Comparison of ENCODE assay signal across 8 cellular contexts in the genomic region with DNA sequence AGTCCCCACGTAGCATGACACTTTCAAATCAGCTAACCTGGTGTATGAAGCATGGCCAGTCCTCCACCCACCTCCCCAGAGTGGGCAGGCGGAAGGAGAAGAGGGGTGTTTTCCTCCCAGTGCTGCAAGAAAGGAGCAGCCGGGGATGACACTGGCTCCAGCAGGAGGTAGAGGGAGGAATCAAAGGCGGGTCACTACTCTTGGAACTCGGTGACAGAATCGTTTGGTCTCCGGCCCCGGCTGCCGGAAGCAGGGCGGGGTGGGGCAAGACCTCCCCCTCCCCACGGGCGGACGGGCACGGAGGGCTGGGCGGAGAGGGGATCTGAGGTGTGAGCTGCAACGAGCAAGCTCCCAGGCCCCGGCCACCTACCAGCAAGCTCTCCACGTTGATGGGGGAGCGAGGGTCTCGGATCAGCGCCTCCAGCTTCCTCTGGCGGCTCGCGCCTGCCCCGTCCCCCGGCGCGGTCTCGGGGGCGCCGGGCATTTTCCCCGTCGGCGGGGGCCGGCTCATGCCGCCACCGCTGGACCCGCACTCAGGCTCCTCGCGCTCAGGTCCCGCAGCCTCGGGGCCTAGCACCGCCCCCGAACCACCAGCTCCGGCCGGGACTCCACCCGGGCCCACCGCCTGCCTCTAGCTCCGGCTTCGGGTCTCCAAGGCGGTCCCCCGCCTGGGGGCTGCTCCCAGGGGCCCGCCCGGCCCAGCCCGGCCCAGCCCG. TPM values are rescaled to one million over a fixed set of nuclear protein-coding genes. Genes with fewer than 3 reads are reported as not detected.
DNase-seq lines count a peak whose midpoint lies in the region; ATAC-seq and TF ChIP-seq lines count a peak whose summit lies in the region.

No MANE protein-coding gene starts in this region.

- peaks cover 31% of the 10 kb centered on the region for H3K27me3 Mint-ChIP-seq in activated naive CD8-positive, alpha-beta T cell treated with anti-CD3 and anti-CD28 coated beads, Interleukin-2, amount 10 ng/mL, durations not matched to agents 7 days and 5 days

- ATAC-seq in GM19438 (IDR thresholded peaks at IDR 0.05; ENCODE audit: low read depth, unreplicated experiment): peak; percentile 39
- peak; percentile 39 for ATAC-seq in HG03460 (IDR thresholded peaks at IDR 0.05; ENCODE audit: unreplicated experiment)
- ATAC-seq in activated naive CD8-positive, alpha-beta T cell treated with anti-CD3 and anti-CD28 coated beads, Interleukin-2, amount 10 ng/mL, durations not matched to agents 7 days and 5 days (ENCODE audit: low read depth): peak; percentile 41

- peak overlapping the region; percentile 100 for H3K27ac ChIP-seq in left ventricle myocardium inferior (replicated peaks)

- H3K4me1 ChIP-seq in left ventricle myocardium inferior: peaks cover 73% of the 10 kb centered on the region

- H3K27me3 ChIP-seq in left ventricle myocardium inferior (ENCODE audit: low read depth): no peaks in the 10 kb centered on the region

- H3K4me1 Mint-ChIP-seq in activated naive CD8-positive, alpha-beta T cell treated with anti-CD3 and anti-CD28 coated beads, Interleukin-2, amount 10 ng/mL, durations not matched to agents 7 days and 5 days: peaks cover 26% of the 10 kb centered on the region

- intact Hi-C loops in left ventricle myocardium inferior (cut with micrococcal nuclease): loop anchor here (5.0 to 10.0 kb wide), 3 partner anchors 49 to 106 kb away; no protein-coding TSS in a partner anchor

- no peaks in the 10 kb centered on the region for H3K9me3 ChIP-seq in left ventricle myocardium inferior (replicated peaks)

- TF ChIP-seq POLR2A in Raji (IDR thresholded peaks at IDR 0.05; ENCODE audit: insufficient read depth, low read depth, low read length): peak; percentile 52

- H3K36me3 Mint-ChIP-seq in activated naive CD8-positive, alpha-beta T cell treated with anti-CD3 and anti-CD28 coated beads, Interleukin-2, amount 10 ng/mL, durations not matched to agents 7 days and 5 days: peaks cover 3% of the 10 kb centered on the region

- peak; percentile 66 for DNase-seq in Caki2 (ENCODE audit: low read depth)
- DNase-seq in activated naive CD8-positive, alpha-beta T cell treated with anti-CD3 and anti-CD28 coated beads, Interleukin-2, amount 10 ng/mL, durations not matched to agents 7 days and 5 days: peak; percentile 63
- DNase-seq in left ventricle myocardium inferior: peak; percentile 58
- DNase-seq in retina: peak; percentile 90
- no peak for DNase-seq in NCI-H446 treated with DMSO at 0.1 percent for 48 hours (lab: John Stamatoyannopoulos, UW)

- peak overlapping the region; percentile 93 for H3K27ac Mint-ChIP-seq in activated naive CD8-positive, alpha-beta T cell treated with anti-CD3 and anti-CD28 coated beads, Interleukin-2, amount 10 ng/mL, durations not matched to agents 7 days and 5 days

- no peaks in the 10 kb centered on the region for H3K36me3 ChIP-seq in left ventricle myocardium inferior

- H3K4me3 ChIP-seq in left ventricle myocardium inferior: peak overlapping the region; percentile 98

- POLR2A ChIA-PET in activated naive CD8-positive, alpha-beta T cell treated with anti-CD3 and anti-CD28 coated beads, Interleukin-2, amount 10 ng/mL, durations not matched to agents 7 days and 5 days (lab: Charles Lee): interaction anchor here (1.2 to 3.4 kb wide), 4 partner anchors 12 to 211 kb away, joined by 3 to 17 read pairs (median 3); partner anchors contain the start of gene SLC66A3

- in situ Hi-C loops in Caki2 (cut with HindIII; ENCODE audit: low pct_unique_long_range_greater_than_20kb, low sequenced_read_pairs): no loop called here

- TF ChIP-seq CTCF in left ventricle myocardium inferior (IDR thresholded peaks at IDR 0.05; ENCODE audit: borderline replicate concordance): no peak

- H3K9me3 Mint-ChIP-seq in activated naive CD8-positive, alpha-beta T cell treated with anti-CD3 and anti-CD28 coated beads, Interleukin-2, amount 10 ng/mL, durations not matched to agents 7 days and 5 days: no peaks in the 10 kb centered on the region

- H3K4me3 Mint-ChIP-seq in activated naive CD8-positive, alpha-beta T cell treated with anti-CD3 and anti-CD28 coated beads, Interleukin-2, amount 10 ng/mL, durations not matched to agents 7 days and 5 days: peak overlapping the region; percentile 99

RNA-seq across cellular contexts. Expression of gene ROCK2, which starts 0.7 kb away (rescaled TPM):
- total RNA-seq in Caki2 (2014; rRNA removed; shearing (Covaris generic); ENCODE audit: low replicate concordance): 7.3 and 8.3 TPM in 2 replicates
- 10 to 100 TPM; 14.6 to 15.3 TPM for total RNA-seq in activated naive CD8-positive, alpha-beta T cell treated with anti-CD3 and anti-CD28 coated beads, Interleukin-2, amount 10 ng/mL, durations not matched to agents 7 days and 5 days
- 30.2 TPM for total RNA-seq in left ventricle myocardium inferior
